30 cellular contexts compared by ENCODE assay signal in the genomic region with DNA sequence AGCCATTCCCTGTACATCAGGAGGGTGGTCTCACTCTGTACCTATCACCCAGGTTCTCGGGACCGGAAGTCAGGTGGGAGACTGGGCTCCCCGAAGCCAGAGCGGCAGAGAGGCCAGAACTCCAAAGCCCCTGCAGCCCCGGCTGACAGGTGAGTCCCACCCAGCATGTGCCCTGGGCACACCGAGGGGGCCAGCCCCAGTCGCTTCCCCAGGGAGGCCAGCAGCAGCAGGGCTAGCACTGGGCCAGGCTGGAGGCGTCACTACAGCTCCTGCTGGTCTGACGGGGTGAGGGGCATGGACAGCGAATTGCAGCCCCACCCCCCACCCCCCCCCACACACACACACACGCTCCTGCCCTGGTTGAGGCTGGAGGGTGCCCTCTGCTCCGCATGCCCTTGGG. TPM values are rescaled to one million over a fixed set of nuclear protein-coding genes. Genes with fewer than 3 reads are reported as not detected.
"Had no signal": no experiment of that assay in that cellular context is flagged by ENCODE, and none has a peak within 500 bp of the region (broad histone marks: within the 10 kb centered on the region; RNA-seq: fewer than 3 reads in every experiment).

No MANE protein-coding gene starts in this region.

- H3K27me3 ChIP-seq: colonic mucosa, vagina had no signal

- H3K4me1 Mint-ChIP-seq: endodermal cell, nephron, neural progenitor cell had no signal

- H3K27ac ChIP-seq: colonic mucosa, epithelial cell of prostate, foreskin keratinocyte, gastroesophageal sphincter, neural progenitor cell, parathyroid adenoma, suprapubic skin, transverse colon, vagina had no signal

- H3K4me3 ChIP-seq: colonic mucosa, gastroesophageal sphincter, lung, neural progenitor cell, smooth muscle cell, suprapubic skin, transverse colon, vagina had no signal

- H3K4me2 ChIP-seq: neural progenitor cell, smooth muscle cell had no signal

- H3K9me3 Mint-ChIP-seq: dendritic cell treated with granulocyte-macrophage colony-stimulating factor and Interleukin-4, amounts not matched to agents 40 ng/mL and 50 ng/mL, for 4 days; endodermal cell; memory B cell; nephron; neural progenitor cell; stimulated activated naive CD8-positive, alpha-beta T cell treated with anti-CD3 and anti-CD28 coated beads, Interleukin-15, amount 100 ng/mL, for 72 hours had no signal

- DNase-seq: colonic mucosa; effector CD8-positive, alpha-beta T cell; endodermal cell; foreskin keratinocyte; stimulated activated CD4-positive, alpha-beta T cell treated with anti-CD3 and anti-CD28 coated beads, Interleukin-12 subunit alpha, Interleukin-12 subunit beta, amount 100 ng/mL, for 4 hours; stimulated activated CD4-positive, alpha-beta T cell treated with anti-CD3 and anti-CD28 coated beads, Interleukin-1b, Interleukin-23, amount 100 ng/mL, for 48 hours; stimulated activated CD4-positive, alpha-beta T cell treated with anti-CD3 and anti-CD28 coated beads, Interleukin-4, amount 100 ng/mL, for 1 hour; stimulated activated CD8-positive, alpha-beta memory T cell treated with anti-CD3 and anti-CD28 coated beads, Interleukin-4, amount 100 ng/mL, for 48 hours; stimulated activated naive CD4-positive, alpha-beta T cell; stimulated activated naive CD8-positive, alpha-beta T cell treated with anti-CD3 and anti-CD28 coated beads, Interleukin-15, amount 100 ng/mL, for 72 hours; transverse colon had no signal

- H3K9me3 ChIP-seq: colonic mucosa, gastroesophageal sphincter, suprapubic skin, transverse colon, vagina had no signal

- H3K36me3 ChIP-seq: neural progenitor cell had no signal

- H3K9ac ChIP-seq: neural progenitor cell, parathyroid adenoma had no signal

- H3K27ac Mint-ChIP-seq: dendritic cell treated with granulocyte-macrophage colony-stimulating factor and Interleukin-4, amounts not matched to agents 40 ng/mL and 50 ng/mL, for 4 days; endodermal cell; memory B cell; nephron; neural progenitor cell; progenitor cell of endocrine pancreas had no signal

- H3K27me3 Mint-ChIP-seq: memory B cell had no signal

- H3K4me3 Mint-ChIP-seq: dendritic cell treated with granulocyte-macrophage colony-stimulating factor and Interleukin-4, amounts not matched to agents 40 ng/mL and 50 ng/mL, for 4 days; endodermal cell; memory B cell; nephron; neural progenitor cell; stimulated activated naive CD8-positive, alpha-beta T cell treated with anti-CD3 and anti-CD28 coated beads, Interleukin-15, amount 100 ng/mL, for 72 hours had no signal

- H3K4me1 ChIP-seq: colonic mucosa, foreskin keratinocyte, parathyroid adenoma had no signal

- H2AFZ ChIP-seq: neural progenitor cell, parathyroid adenoma had no signal

- ATAC-seq: esophagus mucosa; foreskin keratinocyte; gastroesophageal sphincter; sciatic nerve; stimulated activated naive CD8-positive, alpha-beta T cell treated with anti-CD3 and anti-CD28 coated beads, Interleukin-15, amount 100 ng/mL, for 72 hours had no signal

RNA-seq across cellular contexts. Expression of gene IL17C, which starts 7.9 kb away (rescaled TPM):
- total RNA-seq: colonic mucosa, endodermal cell, esophagus mucosa, fibroblast of lung, foreskin keratinocyte, gastroesophageal sphincter, liver, lung, sciatic nerve, smooth muscle cell, suprapubic skin, transverse colon, ureter, vagina had no signal
- polyA plus RNA-seq: fibroblast of lung, foreskin keratinocyte, keratinocyte, liver, smooth muscle cell had no signal

RNA-seq across cellular contexts. Expression of gene SNAI3, which starts 55.9 kb away (rescaled TPM):
- total RNA-seq: foreskin keratinocyte, osteoblast, vagina had no signal
- polyA plus RNA-seq: fibroblast of lung, keratinocyte had no signal
